23 cellular contexts compared by ENCODE assay signal in genomic region chr9:87451149-87451548, GRCh38.
"Had no signal": no experiment of that assay in that cellular context is flagged by ENCODE, and none has a peak within 500 bp of the region (broad histone marks: within the 10 kb centered on the region; RNA-seq: fewer than 3 reads in every experiment).

No MANE protein-coding gene starts in this region.

- H3K27me3 Mint-ChIP-seq: activated CD4-positive, alpha-beta memory T cell treated with anti-CD3 and anti-CD28 coated beads, Interleukin-2, amount 10 ng/mL, durations not matched to agents 7 days and 5 days; activated naive CD8-positive, alpha-beta T cell had no signal

- H3K4me1 Mint-ChIP-seq: activated CD4-positive, alpha-beta memory T cell treated with anti-CD3 and anti-CD28 coated beads, Interleukin-2, amount 10 ng/mL, durations not matched to agents 7 days and 5 days; activated CD4-positive, alpha-beta T cell treated with anti-CD3 and anti-CD28 coated beads for 36 hours; activated T-helper 17 cell treated with anti-CD3 and anti-CD28 coated beads, Interleukin-2, amount 50 U/mL, for 72 hours had no signal

- H3K4me3 Mint-ChIP-seq: activated CD4-positive, alpha-beta memory T cell treated with anti-CD3 and anti-CD28 coated beads, Interleukin-2, amount 10 ng/mL, durations not matched to agents 7 days and 5 days; activated CD4-positive, alpha-beta T cell treated with anti-CD3 and anti-CD28 coated beads for 36 hours; activated naive CD4-positive, alpha-beta T cell treated with anti-CD3 and anti-CD28 coated beads for 36 hours; activated naive CD8-positive, alpha-beta T cell; activated T-helper 17 cell treated with anti-CD3 and anti-CD28 coated beads, Interleukin-2, amount 50 U/mL, for 72 hours; T-cell had no signal

- H3K36me3 Mint-ChIP-seq: activated naive CD8-positive, alpha-beta T cell; T-cell had no signal

- H3K27ac Mint-ChIP-seq: activated CD4-positive, alpha-beta memory T cell treated with anti-CD3 and anti-CD28 coated beads, Interleukin-2, amount 10 ng/mL, durations not matched to agents 7 days and 5 days; activated CD4-positive, alpha-beta T cell treated with anti-CD3 and anti-CD28 coated beads for 36 hours; activated naive CD4-positive, alpha-beta T cell treated with anti-CD3 and anti-CD28 coated beads for 36 hours; activated naive CD8-positive, alpha-beta T cell; activated T-helper 17 cell treated with anti-CD3 and anti-CD28 coated beads, Interleukin-2, amount 50 U/mL, for 72 hours; T-cell had no signal

- FAIRE-seq: TTC549 had no signal

- DNase-seq: activated CD4-positive, alpha-beta memory T cell treated with anti-CD3 and anti-CD28 coated beads, Interleukin-2, amount 10 ng/mL, durations not matched to agents 7 days and 5 days; activated CD4-positive, alpha-beta T cell treated with anti-CD3 and anti-CD28 coated beads for 36 hours; activated CD4-positive, alpha-beta T cell treated with anti-CD3 and anti-CD28 coated beads, Interleukin-2, amount 50 U/mL, for 1 hour; activated gamma-delta T cell; activated naive CD4-positive, alpha-beta T cell treated with anti-CD3 and anti-CD28 coated beads for 36 hours; activated T-cell treated with anti-CD3 and anti-CD28 coated beads for 4 hours; activated T-cell treated with anti-CD3 and anti-CD28 coated beads, Interleukin-2, amount 50 U/mL, for 48 hours; amygdala; cerebellar nuclear complex; KG1; NCI-H1092; NCI-H1436; NCI-H1694 treated with DMSO at 0.1 percent for 48 hours; NCI-H2081; NCI-H524; NCI-H82; SIG-M5; T-cell; T-helper 2 cell; T1000 had no signal

- ATAC-seq: activated CD4-positive, alpha-beta T cell treated with anti-CD3 and anti-CD28 coated beads for 36 hours; activated T-helper 17 cell treated with anti-CD3 and anti-CD28 coated beads, Interleukin-2, amount 50 U/mL, for 72 hours; T-cell had no signal
